Comparison of ENCODE assay signal across 1 cellular context in the genomic region with DNA sequence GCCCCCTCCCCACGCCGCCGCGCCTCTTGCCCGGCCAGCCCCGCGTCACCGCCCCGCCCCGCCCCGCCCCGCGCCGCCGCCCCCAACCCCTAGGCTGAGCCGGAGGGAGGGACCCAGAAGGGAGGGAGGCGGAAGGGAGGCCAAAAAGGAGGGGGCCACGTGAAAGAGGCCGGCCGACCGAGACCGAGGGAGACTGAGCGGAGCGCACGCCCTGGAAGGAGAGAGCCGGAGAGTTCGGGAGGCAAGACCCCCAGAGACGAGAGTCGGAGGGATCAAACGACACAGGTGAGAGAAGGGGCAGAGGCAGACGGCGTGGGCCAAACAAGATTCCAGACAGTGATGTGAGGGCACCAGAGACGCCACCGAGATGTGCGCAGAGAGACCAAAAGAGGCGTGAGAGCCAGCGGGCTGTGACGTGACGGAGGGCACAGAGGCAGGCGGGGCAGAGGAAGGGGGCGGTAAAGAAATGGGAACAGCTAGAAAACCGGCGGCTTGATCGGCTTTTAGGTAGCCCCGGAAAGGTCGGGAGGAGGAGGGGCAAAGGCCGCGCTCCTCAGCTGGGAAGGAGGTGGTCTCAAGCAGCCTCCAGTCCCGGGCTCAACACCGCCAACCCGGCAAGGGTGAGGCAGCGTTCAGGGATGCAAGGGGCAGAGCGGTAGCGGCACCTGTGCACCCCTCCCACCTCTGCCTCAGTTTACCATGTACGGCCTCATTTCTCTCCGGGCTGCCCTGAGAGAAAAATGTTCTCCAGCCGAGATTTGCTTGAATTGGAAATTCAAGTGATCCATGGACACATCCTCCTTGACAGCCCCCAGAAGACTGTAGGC.
TF ChIP-seq lines count a peak whose summit lies in the region.

No MANE protein-coding gene starts in this region.

TF ChIP-seq in HEK293, 187 proteins besides CTCF, POLR2A, EP300 and RAD21 (continued from another document):
- TF ChIP-seq, protein P1, sequence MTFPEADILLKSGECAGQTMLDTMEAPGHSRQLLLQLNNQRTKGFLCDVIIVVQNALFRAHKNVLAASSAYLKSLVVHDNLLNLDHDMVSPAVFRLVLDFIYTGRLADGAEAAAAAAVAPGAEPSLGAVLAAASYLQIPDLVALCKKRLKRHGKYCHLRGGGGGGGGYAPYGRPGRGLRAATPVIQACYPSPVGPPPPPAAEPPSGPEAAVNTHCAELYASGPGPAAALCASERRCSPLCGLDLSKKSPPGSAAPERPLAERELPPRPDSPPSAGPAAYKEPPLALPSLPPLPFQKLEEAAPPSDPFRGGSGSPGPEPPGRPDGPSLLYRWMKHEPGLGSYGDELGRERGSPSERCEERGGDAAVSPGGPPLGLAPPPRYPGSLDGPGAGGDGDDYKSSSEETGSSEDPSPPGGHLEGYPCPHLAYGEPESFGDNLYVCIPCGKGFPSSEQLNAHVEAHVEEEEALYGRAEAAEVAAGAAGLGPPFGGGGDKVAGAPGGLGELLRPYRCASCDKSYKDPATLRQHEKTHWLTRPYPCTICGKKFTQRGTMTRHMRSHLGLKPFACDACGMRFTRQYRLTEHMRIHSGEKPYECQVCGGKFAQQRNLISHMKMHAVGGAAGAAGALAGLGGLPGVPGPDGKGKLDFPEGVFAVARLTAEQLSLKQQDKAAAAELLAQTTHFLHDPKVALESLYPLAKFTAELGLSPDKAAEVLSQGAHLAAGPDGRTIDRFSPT (tag by site-specific recombination; IDR thresholded peaks at IDR 0.05), result peak; percentile 52; the same call in 1 of the 2 replicates
- 0 out of 2 replicates have a peak, but pooled peaks have one; percentile 50 for TF ChIP-seq ZNF777 (tag by site-specific recombination; IDR thresholded peaks at IDR 0.05; ENCODE audit: borderline replicate concordance)
- no peak for TF ChIP-seq ZNF560 (tag by site-specific recombination; IDR thresholded peaks at IDR 0.05; ENCODE audit: borderline replicate concordance)
- no peak for TF ChIP-seq ZNF660 (tag by site-specific recombination; IDR thresholded peaks at IDR 0.05)
- TF ChIP-seq, protein P2, sequence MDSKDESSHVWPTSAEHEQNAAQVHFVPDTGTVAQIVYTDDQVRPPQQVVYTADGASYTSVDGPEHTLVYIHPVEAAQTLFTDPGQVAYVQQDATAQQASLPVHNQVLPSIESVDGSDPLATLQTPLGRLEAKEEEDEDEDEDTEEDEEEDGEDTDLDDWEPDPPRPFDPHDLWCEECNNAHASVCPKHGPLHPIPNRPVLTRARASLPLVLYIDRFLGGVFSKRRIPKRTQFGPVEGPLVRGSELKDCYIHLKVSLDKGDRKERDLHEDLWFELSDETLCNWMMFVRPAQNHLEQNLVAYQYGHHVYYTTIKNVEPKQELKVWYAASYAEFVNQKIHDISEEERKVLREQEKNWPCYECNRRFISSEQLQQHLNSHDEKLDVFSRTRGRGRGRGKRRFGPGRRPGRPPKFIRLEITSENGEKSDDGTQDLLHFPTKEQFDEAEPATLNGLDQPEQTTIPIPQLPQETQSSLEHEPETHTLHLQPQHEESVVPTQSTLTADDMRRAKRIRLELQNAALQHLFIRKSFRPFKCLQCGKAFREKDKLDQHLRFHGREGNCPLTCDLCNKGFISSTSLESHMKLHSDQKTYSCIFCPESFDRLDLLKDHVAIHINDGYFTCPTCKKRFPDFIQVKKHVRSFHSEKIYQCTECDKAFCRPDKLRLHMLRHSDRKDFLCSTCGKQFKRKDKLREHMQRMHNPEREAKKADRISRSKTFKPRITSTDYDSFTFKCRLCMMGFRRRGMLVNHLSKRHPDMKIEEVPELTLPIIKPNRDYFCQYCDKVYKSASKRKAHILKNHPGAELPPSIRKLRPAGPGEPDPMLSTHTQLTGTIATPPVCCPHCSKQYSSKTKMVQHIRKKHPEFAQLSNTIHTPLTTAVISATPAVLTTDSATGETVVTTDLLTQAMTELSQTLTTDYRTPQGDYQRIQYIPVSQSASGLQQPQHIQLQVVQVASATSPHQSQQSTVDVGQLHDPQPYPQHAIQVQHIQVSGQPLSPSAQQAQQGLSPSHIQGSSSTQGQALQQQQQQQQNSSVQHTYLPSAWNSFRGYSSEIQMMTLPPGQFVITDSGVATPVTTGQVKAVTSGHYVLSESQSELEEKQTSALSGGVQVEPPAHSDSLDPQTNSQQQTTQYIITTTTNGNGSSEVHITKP (tag by site-specific recombination; IDR thresholded peaks at IDR 0.05), result no peak
- no peak for TF ChIP-seq OSR2 (tag by site-specific recombination; IDR thresholded peaks at IDR 0.05)
- TF ChIP-seq SP2 (tag by site-specific recombination; IDR thresholded peaks at IDR 0.05), result peak; percentile 52
- no peak for TF ChIP-seq ZNF140 (tag by site-specific recombination; IDR thresholded peaks at IDR 0.05)
- no peak for TF ChIP-seq ZNF354C (tag by site-specific recombination; IDR thresholded peaks at IDR 0.05; ENCODE audit: borderline replicate concordance, low read depth)
- no peak for TF ChIP-seq ZNF791 (tag by site-specific recombination; IDR thresholded peaks at IDR 0.05)
- TF ChIP-seq ZBTB8A (tag by site-specific recombination; IDR thresholded peaks at IDR 0.05), result peak; percentile 75
- TF ChIP-seq, protein P3, sequence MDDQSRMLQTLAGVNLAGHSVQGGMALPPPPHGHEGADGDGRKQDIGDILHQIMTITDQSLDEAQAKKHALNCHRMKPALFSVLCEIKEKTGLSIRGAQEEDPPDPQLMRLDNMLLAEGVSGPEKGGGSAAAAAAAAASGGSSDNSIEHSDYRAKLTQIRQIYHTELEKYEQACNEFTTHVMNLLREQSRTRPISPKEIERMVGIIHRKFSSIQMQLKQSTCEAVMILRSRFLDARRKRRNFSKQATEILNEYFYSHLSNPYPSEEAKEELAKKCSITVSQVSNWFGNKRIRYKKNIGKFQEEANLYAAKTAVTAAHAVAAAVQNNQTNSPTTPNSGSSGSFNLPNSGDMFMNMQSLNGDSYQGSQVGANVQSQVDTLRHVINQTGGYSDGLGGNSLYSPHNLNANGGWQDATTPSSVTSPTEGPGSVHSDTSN (CRISPR knock-in tag; IDR thresholded peaks at IDR 0.05), result no peak
- TF ChIP-seq ZNF76 (tag by site-specific recombination; IDR thresholded peaks at IDR 0.05; ENCODE audit: borderline replicate concordance, low read depth), result no peak
- no peak for TF ChIP-seq MEIS1 (CRISPR knock-in tag; IDR thresholded peaks at IDR 0.05; ENCODE audit: borderline replicate concordance)
- TF ChIP-seq RBAK (tag by site-specific recombination; IDR thresholded peaks at IDR 0.05), result no peak
- TF ChIP-seq, protein P4, sequence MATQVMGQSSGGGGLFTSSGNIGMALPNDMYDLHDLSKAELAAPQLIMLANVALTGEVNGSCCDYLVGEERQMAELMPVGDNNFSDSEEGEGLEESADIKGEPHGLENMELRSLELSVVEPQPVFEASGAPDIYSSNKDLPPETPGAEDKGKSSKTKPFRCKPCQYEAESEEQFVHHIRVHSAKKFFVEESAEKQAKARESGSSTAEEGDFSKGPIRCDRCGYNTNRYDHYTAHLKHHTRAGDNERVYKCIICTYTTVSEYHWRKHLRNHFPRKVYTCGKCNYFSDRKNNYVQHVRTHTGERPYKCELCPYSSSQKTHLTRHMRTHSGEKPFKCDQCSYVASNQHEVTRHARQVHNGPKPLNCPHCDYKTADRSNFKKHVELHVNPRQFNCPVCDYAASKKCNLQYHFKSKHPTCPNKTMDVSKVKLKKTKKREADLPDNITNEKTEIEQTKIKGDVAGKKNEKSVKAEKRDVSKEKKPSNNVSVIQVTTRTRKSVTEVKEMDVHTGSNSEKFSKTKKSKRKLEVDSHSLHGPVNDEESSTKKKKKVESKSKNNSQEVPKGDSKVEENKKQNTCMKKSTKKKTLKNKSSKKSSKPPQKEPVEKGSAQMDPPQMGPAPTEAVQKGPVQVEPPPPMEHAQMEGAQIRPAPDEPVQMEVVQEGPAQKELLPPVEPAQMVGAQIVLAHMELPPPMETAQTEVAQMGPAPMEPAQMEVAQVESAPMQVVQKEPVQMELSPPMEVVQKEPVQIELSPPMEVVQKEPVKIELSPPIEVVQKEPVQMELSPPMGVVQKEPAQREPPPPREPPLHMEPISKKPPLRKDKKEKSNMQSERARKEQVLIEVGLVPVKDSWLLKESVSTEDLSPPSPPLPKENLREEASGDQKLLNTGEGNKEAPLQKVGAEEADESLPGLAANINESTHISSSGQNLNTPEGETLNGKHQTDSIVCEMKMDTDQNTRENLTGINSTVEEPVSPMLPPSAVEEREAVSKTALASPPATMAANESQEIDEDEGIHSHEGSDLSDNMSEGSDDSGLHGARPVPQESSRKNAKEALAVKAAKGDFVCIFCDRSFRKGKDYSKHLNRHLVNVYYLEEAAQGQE (tag by site-specific recombination; IDR thresholded peaks at IDR 0.05), result no peak
- TF ChIP-seq GLI4 (tag by site-specific recombination; IDR thresholded peaks at IDR 0.05), result no peak
- no peak for TF ChIP-seq REPIN1 (tag by site-specific recombination; IDR thresholded peaks at IDR 0.05; ENCODE audit: low read depth)
- TF ChIP-seq, protein P5, sequence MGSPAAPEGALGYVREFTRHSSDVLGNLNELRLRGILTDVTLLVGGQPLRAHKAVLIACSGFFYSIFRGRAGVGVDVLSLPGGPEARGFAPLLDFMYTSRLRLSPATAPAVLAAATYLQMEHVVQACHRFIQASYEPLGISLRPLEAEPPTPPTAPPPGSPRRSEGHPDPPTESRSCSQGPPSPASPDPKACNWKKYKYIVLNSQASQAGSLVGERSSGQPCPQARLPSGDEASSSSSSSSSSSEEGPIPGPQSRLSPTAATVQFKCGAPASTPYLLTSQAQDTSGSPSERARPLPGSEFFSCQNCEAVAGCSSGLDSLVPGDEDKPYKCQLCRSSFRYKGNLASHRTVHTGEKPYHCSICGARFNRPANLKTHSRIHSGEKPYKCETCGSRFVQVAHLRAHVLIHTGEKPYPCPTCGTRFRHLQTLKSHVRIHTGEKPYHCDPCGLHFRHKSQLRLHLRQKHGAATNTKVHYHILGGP (tag by site-specific recombination; IDR thresholded peaks at IDR 0.05), result no peak
- TF ChIP-seq WT1 (tag by site-specific recombination; IDR thresholded peaks at IDR 0.05), result peak; percentile 55
- TF ChIP-seq ZNF2 (tag by site-specific recombination; IDR thresholded peaks at IDR 0.05), result no peak
- TF ChIP-seq, protein P6, sequence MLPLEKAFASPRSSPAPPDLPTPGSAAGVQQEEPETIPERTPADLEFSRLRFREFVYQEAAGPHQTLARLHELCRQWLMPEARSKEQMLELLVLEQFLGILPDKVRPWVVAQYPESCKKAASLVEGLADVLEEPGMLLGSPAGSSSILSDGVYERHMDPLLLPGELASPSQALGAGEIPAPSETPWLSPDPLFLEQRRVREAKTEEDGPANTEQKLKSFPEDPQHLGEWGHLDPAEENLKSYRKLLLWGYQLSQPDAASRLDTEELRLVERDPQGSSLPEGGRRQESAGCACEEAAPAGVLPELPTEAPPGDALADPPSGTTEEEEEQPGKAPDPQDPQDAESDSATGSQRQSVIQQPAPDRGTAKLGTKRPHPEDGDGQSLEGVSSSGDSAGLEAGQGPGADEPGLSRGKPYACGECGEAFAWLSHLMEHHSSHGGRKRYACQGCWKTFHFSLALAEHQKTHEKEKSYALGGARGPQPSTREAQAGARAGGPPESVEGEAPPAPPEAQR (tag by site-specific recombination; IDR thresholded peaks at IDR 0.05), result no peak
- TF ChIP-seq, protein P7, sequence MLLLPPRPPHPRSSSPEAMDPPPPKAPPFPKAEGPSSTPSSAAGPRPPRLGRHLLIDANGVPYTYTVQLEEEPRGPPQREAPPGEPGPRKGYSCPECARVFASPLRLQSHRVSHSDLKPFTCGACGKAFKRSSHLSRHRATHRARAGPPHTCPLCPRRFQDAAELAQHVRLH (tag by site-specific recombination; IDR thresholded peaks at IDR 0.05), result no peak
- TF ChIP-seq MYNN (tag by site-specific recombination; IDR thresholded peaks at IDR 0.05; ENCODE audit: borderline replicate concordance), result no peak
- TF ChIP-seq ZNF37A (tag by site-specific recombination; IDR thresholded peaks at IDR 0.05), result no peak
TF ChIP-seq in HEK293: peak in this region for 21.
